ENCODE assay signal across 8 cellular contexts in genomic region chr12:11812558-11813421, GRCh38.
A peak's percentile ranks its signal among the peaks of the same experiment; 100 is the strongest.
DNase-seq lines count a peak whose midpoint lies in the region; ATAC-seq and TF ChIP-seq lines count a peak whose summit lies in the region.

No MANE protein-coding gene starts in this region.

- H3K4me3 ChIP-seq in GM12864 (ENCODE audit: low read depth, low read length): no peak overlapping the region
- no peak overlapping the region for H3K4me3 ChIP-seq in hepatocyte
- H3K4me3 ChIP-seq in retinal pigment epithelial cell (ENCODE audit: low read length): peak overlapping the region; percentile 29

- H3K4me3 Mint-ChIP-seq in activated T-helper 17 cell treated with anti-CD3 and anti-CD28 coated beads, Interleukin-2, amount 50 U/mL, for 72 hours: peak overlapping the region; percentile 81
- H3K4me3 Mint-ChIP-seq in effector memory CD8-positive, alpha-beta T cell: no peak overlapping the region

- H3K4me2 ChIP-seq in hepatocyte: peak overlapping the region; percentile 68

- H3K4me1 Mint-ChIP-seq in activated T-helper 17 cell treated with anti-CD3 and anti-CD28 coated beads, Interleukin-2, amount 50 U/mL, for 72 hours: peaks cover 44% of the 10 kb centered on the region
- peaks cover 4 to 14% of the 10 kb centered on the region in 2 donors for H3K4me1 Mint-ChIP-seq in effector memory CD8-positive, alpha-beta T cell (ENCODE audit: low read depth in 2 of 2)

- DNase-seq in GM12864 (ENCODE audit: low read depth): no peak
- peak; percentile 87 for DNase-seq in MV-4-11 (lab: John Stamatoyannopoulos, UW)
- DNase-seq in hepatocyte (ENCODE audit: low spot score): peak; percentile 35
- no peak for DNase-seq in retinal pigment epithelial cell (ENCODE audit: low read depth)
- DNase-seq in NCI-H2171 (lab: John Stamatoyannopoulos, UW): no peak
- DNase-seq in effector memory CD8-positive, alpha-beta T cell: no peak

- H3K9me2 ChIP-seq in hepatocyte (replicated peaks; ENCODE audit: insufficient read depth): no peaks in the 10 kb centered on the region

- H3K27ac ChIP-seq in hepatocyte: peak overlapping the region; percentile 87

- H3K79me2 ChIP-seq in hepatocyte: peaks cover 15% of the 10 kb centered on the region

- TF ChIP-seq CTCF in GM12864 (IDR thresholded peaks at IDR 0.05; ENCODE audit: low read depth, low read length, missing control alignments): peak; percentile 36
- TF ChIP-seq CTCF in hepatocyte (IDR thresholded peaks at IDR 0.05; ENCODE audit: poor library complexity): no peak
- TF ChIP-seq CTCF in retinal pigment epithelial cell (conservative IDR thresholded peaks at IDR 0.05; ENCODE audit: low read depth, low read length): peak; percentile 25

- H3K9me3 ChIP-seq in hepatocyte (ENCODE audit: low read depth): no peaks in the 10 kb centered on the region

- no peaks in the 10 kb centered on the region for H3K27me3 Mint-ChIP-seq in activated T-helper 17 cell treated with anti-CD3 and anti-CD28 coated beads, Interleukin-2, amount 50 U/mL, for 72 hours
- H3K27me3 Mint-ChIP-seq in effector memory CD8-positive, alpha-beta T cell: no peaks in the 10 kb centered on the region

- H2AFZ ChIP-seq in hepatocyte: peak overlapping the region; percentile 8

- no peaks in the 10 kb centered on the region for H3K9me3 Mint-ChIP-seq in activated T-helper 17 cell treated with anti-CD3 and anti-CD28 coated beads, Interleukin-2, amount 50 U/mL, for 72 hours
- H3K9me3 Mint-ChIP-seq in effector memory CD8-positive, alpha-beta T cell: no peaks in the 10 kb centered on the region

- peak; percentile 76 for ATAC-seq in GM21576 (IDR thresholded peaks at IDR 0.05; ENCODE audit: unreplicated experiment)
- ATAC-seq in activated T-helper 17 cell treated with anti-CD3 and anti-CD28 coated beads, Interleukin-2, amount 50 U/mL, for 72 hours (replicated peaks): peak; percentile 49
- no peak for ATAC-seq in effector memory CD8-positive, alpha-beta T cell (replicated peaks)

- no peaks in the 10 kb centered on the region for H3K36me3 ChIP-seq in hepatocyte (replicated peaks; ENCODE audit: insufficient read depth, low read depth)

- peaks cover 33% of the 10 kb centered on the region for H3K4me1 ChIP-seq in hepatocyte (ENCODE audit: insufficient read depth)

- WGBS in hepatocyte (ENCODE audit: low lambda C conversion rate, missing lambda C conversion rate): 18% methylated on average over 17 of the region's 17 CpGs

- no peaks in the 10 kb centered on the region for H4K20me1 ChIP-seq in hepatocyte (ENCODE audit: insufficient read depth, poor library complexity, severe bottlenecking)

- H3K27me3 ChIP-seq in hepatocyte: no peaks in the 10 kb centered on the region

- peak overlapping the region; percentile 89 for H3K27ac Mint-ChIP-seq in activated T-helper 17 cell treated with anti-CD3 and anti-CD28 coated beads, Interleukin-2, amount 50 U/mL, for 72 hours
- H3K27ac Mint-ChIP-seq in effector memory CD8-positive, alpha-beta T cell: no peak overlapping the region

- H3K36me3 Mint-ChIP-seq in activated T-helper 17 cell treated with anti-CD3 and anti-CD28 coated beads, Interleukin-2, amount 50 U/mL, for 72 hours (ENCODE audit: low read depth): peaks cover 48% of the 10 kb centered on the region
- H3K36me3 Mint-ChIP-seq in effector memory CD8-positive, alpha-beta T cell (ENCODE audit: insufficient read depth): no peaks in the 10 kb centered on the region

Comparison
In these comparisons a context has a peak if more than half of its experiments do, and no peak if none do; other contexts are left out.
1. DNase-seq: peak in MV-4-11 (single experiment) and hepatocyte (single experiment); none in GM12864 (single experiment), retinal pigment epithelial cell (single experiment), NCI-H2171 (single experiment) and effector memory CD8-positive, alpha-beta T cell (0 of 3).